25 cellular contexts compared by ENCODE assay signal in the genomic region with DNA sequence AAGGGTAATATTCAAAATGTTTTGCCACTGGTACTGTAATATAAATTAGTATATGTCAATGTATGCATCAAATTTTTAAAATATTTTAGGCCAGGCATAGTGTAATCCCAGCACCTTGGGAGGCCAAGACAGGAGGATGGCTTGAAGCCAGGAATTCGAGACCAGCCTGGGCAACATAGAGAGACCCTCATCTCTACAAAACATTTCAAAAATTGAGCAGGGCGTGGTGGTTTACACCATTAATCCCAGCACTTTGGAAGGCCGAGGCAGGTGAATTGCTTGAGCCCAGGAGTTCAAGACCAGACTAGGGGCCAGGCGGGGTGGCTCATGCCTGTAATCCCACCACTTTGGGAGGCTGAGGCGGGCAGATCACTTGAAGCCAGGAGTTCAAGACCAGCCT. TPM values are rescaled to one million over a fixed set of nuclear protein-coding genes. Genes with fewer than 3 reads are reported as not detected.
DNase-seq lines count a peak whose midpoint lies in the region; ATAC-seq and TF ChIP-seq lines count a peak whose summit lies in the region.
"Had no signal": no experiment of that assay in that cellular context is flagged by ENCODE, and none has a peak within 500 bp of the region (broad histone marks: within the 10 kb centered on the region; RNA-seq: fewer than 3 reads in every experiment).

No MANE protein-coding gene starts in this region.

- H3K36me3 ChIP-seq in osteoblast (ENCODE audit: insufficient read depth, low read length) (peaks cover 10% of the 10 kb centered on the region), thymus (ENCODE audit: control insufficient read depth, insufficient read depth) (peaks cover 15% of the 10 kb centered on the region)
- H3K36me3 ChIP-seq: upper lobe of right lung had no signal

- peak overlapping the region; percentile 19; the same call in 1 of the 2 replicates for H3K4me3 Mint-ChIP-seq in HFFc6
- H3K4me3 Mint-ChIP-seq in activated T-helper 17 cell treated with anti-CD3 and anti-CD28 coated beads, Interleukin-2, amount 50 U/mL, for 72 hours, result no peak overlapping the region
- H3K4me3 Mint-ChIP-seq: naive B cell had no signal

- H3K4me1 ChIP-seq in osteoblast (ENCODE audit: insufficient read depth, low read length) (peaks cover 24% of the 10 kb centered on the region), thymus (ENCODE audit: control insufficient read depth, insufficient read depth, low read length) (no peaks in the 10 kb centered on the region)

- H3K27me3 ChIP-seq in osteoblast (ENCODE audit: insufficient read depth, low read length), result no peaks in the 10 kb centered on the region
- H3K27me3 ChIP-seq in thymus (ENCODE audit: control insufficient read depth, insufficient read depth), result no peaks in the 10 kb centered on the region
- H3K27me3 ChIP-seq: left lung, SJSA1, upper lobe of right lung had no signal

- peak overlapping the region; percentile 91 for H3K27ac Mint-ChIP-seq in HFFc6
- H3K27ac Mint-ChIP-seq in activated T-helper 17 cell treated with anti-CD3 and anti-CD28 coated beads, Interleukin-2, amount 50 U/mL, for 72 hours, result no peak overlapping the region
- H3K27ac Mint-ChIP-seq: activated naive CD4-positive, alpha-beta T cell treated with anti-CD3 and anti-CD28 coated beads, Interleukin-2, amount 50 U/mL, for 72 hours had no signal

- H3K4me2 ChIP-seq in osteoblast (ENCODE audit: insufficient read depth, low read length), result peak overlapping the region; percentile 7

- H3K27ac ChIP-seq in epithelial cell of prostate (peak overlapping the region; percentile 91), osteoblast (ENCODE audit: low read depth, low read length) (peak overlapping the region; percentile 61), thymus (ENCODE audit: low read depth) (peak overlapping the region; percentile 69)
- H3K27ac ChIP-seq: left lung, SJSA1, WERI-Rb-1 had no signal

- no peaks in the 10 kb centered on the region; the same call in 1 of the 2 replicates for H3K27me3 Mint-ChIP-seq in HFFc6 (ENCODE audit: insufficient read depth)
- no peaks in the 10 kb centered on the region for H3K27me3 Mint-ChIP-seq in activated T-helper 17 cell treated with anti-CD3 and anti-CD28 coated beads, Interleukin-2, amount 50 U/mL, for 72 hours
- H3K27me3 Mint-ChIP-seq: naive B cell had no signal

- no peak overlapping the region for H3K4me3 ChIP-seq in osteoblast (ENCODE audit: insufficient read depth, low read length)
- H3K4me3 ChIP-seq in thymus (ENCODE audit: low read length), result no peak overlapping the region
- H3K4me3 ChIP-seq: left lung, SJSA1, upper lobe of right lung had no signal

- no peaks in the 10 kb centered on the region for H3K9me3 Mint-ChIP-seq in HFFc6
- no peaks in the 10 kb centered on the region for H3K9me3 Mint-ChIP-seq in activated T-helper 17 cell treated with anti-CD3 and anti-CD28 coated beads, Interleukin-2, amount 50 U/mL, for 72 hours
- H3K9me3 Mint-ChIP-seq: activated naive CD4-positive, alpha-beta T cell treated with anti-CD3 and anti-CD28 coated beads, Interleukin-2, amount 50 U/mL, for 72 hours; naive B cell had no signal

- peaks cover 29% of the 10 kb centered on the region for H3K4me1 Mint-ChIP-seq in HFFc6 (ENCODE audit: low read depth)
- H3K4me1 Mint-ChIP-seq in activated T-helper 17 cell treated with anti-CD3 and anti-CD28 coated beads, Interleukin-2, amount 50 U/mL, for 72 hours, result no peaks in the 10 kb centered on the region

- H3K79me2 ChIP-seq in osteoblast (ENCODE audit: insufficient read depth, low read length), result peaks cover 5% of the 10 kb centered on the region

- H3K36me3 Mint-ChIP-seq in HFFc6 (ENCODE audit: low read depth), result no peaks in the 10 kb centered on the region
- no peaks in the 10 kb centered on the region for H3K36me3 Mint-ChIP-seq in activated T-helper 17 cell treated with anti-CD3 and anti-CD28 coated beads, Interleukin-2, amount 50 U/mL, for 72 hours (ENCODE audit: low read depth)
- H3K36me3 Mint-ChIP-seq: activated naive CD4-positive, alpha-beta T cell treated with anti-CD3 and anti-CD28 coated beads, Interleukin-2, amount 50 U/mL, for 72 hours; naive B cell had no signal

- DNase-seq in HFFc6 (no peak), epithelial cell of prostate (ENCODE audit: low read depth, low spot score) (no peak), osteoblast (ENCODE audit: insufficient read length, low spot score, missing footprints) (no peak), left colon (no peak), hypothalamus (lab: John Stamatoyannopoulos, UW) (no peak)
- DNase-seq: activated CD4-positive, alpha-beta T cell treated with anti-CD3 and anti-CD28 coated beads for 4 hours; activated CD8-positive, alpha-beta memory T cell treated with anti-CD3 and anti-CD28 coated beads for 24 hours; activated effector memory CD4-positive, alpha-beta T cell treated with Interleukin-2 at 50 U/mL for 16 hours; activated T-cell treated with anti-CD3 and anti-CD28 coated beads for 4 hours; DMS79; GDM1; left lung; naive B cell; NCI-H1092; NCI-H187; nucleus accumbens; stimulated activated CD4-positive, alpha-beta T cell treated with anti-CD3 and anti-CD28 coated beads, Interleukin-2, amount 100 ng/mL, for 48 hours; T-helper 9 cell; upper lobe of right lung; WERI-Rb-1 had no signal

- H3K9me3 ChIP-seq in osteoblast (ENCODE audit: low read depth, low read length) (no peaks in the 10 kb centered on the region), thymus (ENCODE audit: control insufficient read depth) (no peaks in the 10 kb centered on the region)
- H3K9me3 ChIP-seq: left lung, SJSA1, upper lobe of right lung had no signal

- no peak for TF ChIP-seq CTCF in HFFc6 (IDR thresholded peaks at IDR 0.05)
- no peak for TF ChIP-seq CTCF in osteoblast (IDR thresholded peaks at IDR 0.05; ENCODE audit: extremely low read depth, low read depth, low read length)

- H4K20me1 ChIP-seq in osteoblast (ENCODE audit: insufficient read depth, low read length), result no peaks in the 10 kb centered on the region

- no peak overlapping the region for H2AFZ ChIP-seq in osteoblast (ENCODE audit: low read length)

- 96% methylated on average over 5 of the region's 5 CpGs for WGBS in thymus

- intact Hi-C loops in left colon (cut with DNase I, micrococcal nuclease), result no loop called here

- no peak for ATAC-seq in activated T-helper 17 cell treated with anti-CD3 and anti-CD28 coated beads, Interleukin-2, amount 50 U/mL, for 72 hours (replicated peaks)
- ATAC-seq in HG03342 (IDR thresholded peaks at IDR 0.05; ENCODE audit: unreplicated experiment), result no peak
- no peak for ATAC-seq in left colon
- ATAC-seq: activated naive CD4-positive, alpha-beta T cell treated with anti-CD3 and anti-CD28 coated beads, Interleukin-2, amount 50 U/mL, for 72 hours; upper lobe of right lung had no signal

RNA-seq across cellular contexts. Expression of a gene that starts 14.1 kb away (rescaled TPM):
- total RNA-seq in HFFc6 (2021; fragmentation: NEBNext Ultra II Directional; extraction: Animal tissue kit (Norgen Biotek cat#: 25700)), result 10 to 100 TPM; 53.6 to 60.8 (median 58.3) TPM
- total RNA-seq in osteoblast, result 56.3 and 56.5 TPM in 2 replicates
- 38.7 TPM for polyA plus RNA-seq in thymus
- total RNA-seq in activated T-helper 17 cell treated with anti-CD3 and anti-CD28 coated beads, Interleukin-2, amount 50 U/mL, for 72 hours, result 10 to 100 TPM; 60.7 to 69.9 TPM
- 10 to 100 TPM; 69.2 to 74.9 TPM for total RNA-seq in left colon

RNA-seq across cellular contexts. Expression of a gene that starts 14.5 kb away (rescaled TPM):
- total RNA-seq in HFFc6 (2021; fragmentation: NEBNext Ultra II Directional; extraction: Animal tissue kit (Norgen Biotek cat#: 25700)), result 10 to 100 TPM; 31.4 to 36.8 (median 33.2) TPM
- 18.0 and 18.5 TPM in 2 replicates for total RNA-seq in osteoblast
- polyA plus RNA-seq in thymus, result 13.5 TPM
- 10 to 100 TPM in 1 of 2 donors, 1 to 10 TPM in 1; 6.3 to 14.3 TPM for total RNA-seq in activated T-helper 17 cell treated with anti-CD3 and anti-CD28 coated beads, Interleukin-2, amount 50 U/mL, for 72 hours
- total RNA-seq in left colon, result 10 to 100 TPM; 10.2 to 10.8 TPM

RNA-seq across cellular contexts. Expression of a gene that starts 28.0 kb away (rescaled TPM):
- total RNA-seq in HFFc6 (2021; fragmentation: NEBNext Ultra II Directional; extraction: Animal tissue kit (Norgen Biotek cat#: 25700)), result 100 to 1,000 TPM; 263 to 310 (median 281) TPM
- 274 and 354 TPM in 2 replicates for total RNA-seq in osteoblast
- polyA plus RNA-seq in thymus, result 32.2 TPM
- total RNA-seq in activated T-helper 17 cell treated with anti-CD3 and anti-CD28 coated beads, Interleukin-2, amount 50 U/mL, for 72 hours, result 100 to 1,000 TPM; 119 to 221 TPM
- total RNA-seq in left colon, result 100 to 1,000 TPM in 1 of 2 donors, 10 to 100 TPM in 1; 88.5 to 145 TPM

RNA-seq across cellular contexts. Expression of a gene that starts 43.4 kb away (rescaled TPM):
- 10 to 100 TPM; 35.3 to 42.2 (median 38.4) TPM for total RNA-seq in HFFc6 (2021; fragmentation: NEBNext Ultra II Directional; extraction: Animal tissue kit (Norgen Biotek cat#: 25700))
- total RNA-seq in osteoblast (9.0 and 9.4 TPM in 2 replicates), left colon (10 to 100 TPM; 62.5 to 64.4 TPM)
- polyA plus RNA-seq in thymus, result 109 TPM
- 100 to 1,000 TPM in 1 of 2 donors, 10 to 100 TPM in 1; 75.0 to 103 TPM for total RNA-seq in activated T-helper 17 cell treated with anti-CD3 and anti-CD28 coated beads, Interleukin-2, amount 50 U/mL, for 72 hours
